1 cellular context compared by ENCODE assay signal in genomic region chr3:155424041-155424605, GRCh38.
TF ChIP-seq lines count a peak whose summit lies in the region.

No MANE protein-coding gene starts in this region.

TF ChIP-seq in H1, 55 proteins besides CTCF, POLR2A, EP300 and RAD21:
- TF ChIP-seq CHD1 (IDR thresholded peaks at IDR 0.05; ENCODE audit: low read depth, low read length) (no peak), POLR2AphosphoS5 (IDR thresholded peaks at IDR 0.05; ENCODE audit: low read depth, low read length) (no peak), RXRA (IDR thresholded peaks at IDR 0.05; ENCODE audit: insufficient read depth, low read depth, low read length) (no peak), E2F6 (IDR thresholded peaks at IDR 0.05) (no peak), ATF3 (IDR thresholded peaks at IDR 0.05; ENCODE audit: insufficient read depth, low read depth, low read length) (no peak), HDAC6 (IDR thresholded peaks at IDR 0.05; ENCODE audit: low read depth, low read length) (no peak), POU5F1 (IDR thresholded peaks at IDR 0.05; ENCODE audit: low read depth, low read length) (no peak), SUZ12 (IDR thresholded peaks at IDR 0.05; ENCODE audit: low read length) (no peak), NRF1 (IDR thresholded peaks at IDR 0.05; ENCODE audit: low read depth, low read length) (no peak), TAF7 (optimal IDR thresholded peaks at IDR 0.05; ENCODE audit: borderline replicate concordance, low read depth, low read length) (no peak), ASH2L (IDR thresholded peaks at IDR 0.05; ENCODE audit: low read length) (no peak), PHF8 (conservative IDR thresholded peaks at IDR 0.05; ENCODE audit: low read depth, low read length) (no peak)
